Comparison of ENCODE assay signal across 19 cellular contexts in the genomic region with DNA sequence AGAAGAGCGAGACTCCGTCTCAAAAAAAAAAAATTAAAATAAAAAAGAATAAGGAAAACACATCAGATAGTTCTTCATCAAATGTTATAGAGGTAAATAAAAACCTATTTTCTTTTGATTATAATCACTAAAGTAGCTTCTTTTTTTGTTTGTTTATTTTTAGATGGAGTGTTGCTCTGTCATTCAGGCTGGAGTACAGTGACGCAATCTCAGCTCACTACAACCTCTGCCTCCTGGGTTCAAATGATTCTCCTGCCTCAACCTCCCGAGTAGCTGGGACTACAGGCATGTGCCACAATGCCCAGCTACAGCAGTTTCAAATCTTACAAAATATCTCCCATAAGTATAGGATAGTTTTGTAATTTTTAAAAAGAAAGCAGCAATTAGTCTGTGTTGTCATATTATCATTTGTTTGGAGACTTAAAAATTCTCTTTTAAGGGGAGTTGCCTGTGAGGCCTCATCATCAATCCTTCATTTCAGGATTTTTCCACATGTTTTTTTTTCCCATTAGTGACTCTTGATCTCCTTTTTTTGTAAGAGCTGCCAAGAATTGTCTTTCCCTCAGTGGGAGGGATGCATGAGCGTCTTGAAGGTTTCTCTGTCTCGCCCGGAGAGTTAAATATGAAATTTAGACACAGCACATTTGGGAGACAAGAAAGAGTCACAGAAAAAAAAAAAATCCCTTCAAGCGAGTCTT.
A peak's percentile ranks its signal among the peaks of the same experiment; 100 is the strongest.
DNase-seq lines count a peak whose midpoint lies in the region; ATAC-seq, FAIRE-seq and TF ChIP-seq lines count a peak whose summit lies in the region.
"Had no signal": no experiment of that assay in that cellular context is flagged by ENCODE, and none has a peak within 500 bp of the region (broad histone marks: within the 10 kb centered on the region; RNA-seq: fewer than 3 reads in every experiment).

No MANE protein-coding gene starts in this region.

- WGBS in HepG2 (ENCODE audit: low lambda C conversion rate) = 52% methylated on average over 8 of the region's 8 CpGs
- 68% methylated on average over 8 of the region's 8 CpGs for WGBS in right lobe of liver (ENCODE audit: insufficient coverage, low coverage, low lambda C conversion rate, missing lambda C conversion rate)
- WGBS in testis, 2 donors = 62% methylated on average over 8 of the region's 8 CpGs

- H2AFZ ChIP-seq in HepG2 (ENCODE audit: low read length) (peak overlapping the region; percentile 37), osteoblast (ENCODE audit: low read length) (peak overlapping the region; percentile 68)

- H3K9ac ChIP-seq in HepG2 (ENCODE audit: insufficient read depth, low read depth, low read length) = no peak overlapping the region
- H3K9ac ChIP-seq: KMS-11 had no signal

- H3K9me3 ChIP-seq in HepG2 (ENCODE audit: low read length) (no peaks in the 10 kb centered on the region), right lobe of liver (no peaks in the 10 kb centered on the region), osteoblast (ENCODE audit: low read depth, low read length) (no peaks in the 10 kb centered on the region), testis (no peaks in the 10 kb centered on the region)

- in situ Hi-C loops in HepG2 (cut with HindIII; ENCODE audit: extremely low pct_ligation_motif_present, low pct_unique_long_range_greater_than_20kb) = no loop called here

- CTCF ChIA-PET in HepG2 (lab: Yijun Ruan, JAX; ENCODE audit: low intra/inter-chr PET ratio, low total read pairs) = no interaction called here

- no peaks in the 10 kb centered on the region for H3K4me1 ChIP-seq in HepG2 (ENCODE audit: insufficient read depth, low read length)
- H3K4me1 ChIP-seq in right lobe of liver = no peaks in the 10 kb centered on the region
- H3K4me1 ChIP-seq in osteoblast (ENCODE audit: insufficient read depth, low read length) = peaks cover 2% of the 10 kb centered on the region
- H3K4me1 ChIP-seq in testis = no peaks in the 10 kb centered on the region

- intact Hi-C loops in HepG2 (cut with micrococcal nuclease; ENCODE audit: unreplicated experiment) = no loop called here
- intact Hi-C loops in right lobe of liver (cut with DNase I) = no loop called here
- intact Hi-C loops in testis (cut with DNase I; ENCODE audit: low total_unique reads) = no loop called here

- no peak for FAIRE-seq in HepG2 (lab: Jason Lieb, UNC)
- FAIRE-seq: colon had no signal

- no peak for TF ChIP-seq EP300 in HepG2 (IDR thresholded peaks at IDR 0.05; ENCODE audit: low read depth in 2 of 2, low read length in 2 of 2)
- TF ChIP-seq EP300 in HepG2 (CRISPR knock-in tag; IDR thresholded peaks at IDR 0.05; ENCODE audit: borderline replicate concordance) = no peak

- H3K4me3 ChIP-seq in HepG2 (replicated peaks in 1 of 3; ENCODE audit: insufficient read depth in 1 of 3, low read depth in 2 of 3, low read length in 3 of 3) (no peak overlapping the region), right lobe of liver (no peak overlapping the region), fibroblast of pulmonary artery (replicated peaks; ENCODE audit: low read depth, low read length) (no peak overlapping the region), osteoblast (ENCODE audit: insufficient read depth, low read length) (peak overlapping the region; percentile 23), testis (no peak overlapping the region)

- TF ChIP-seq CTCF in HepG2 (CRISPR knock-in tag; IDR thresholded peaks at IDR 0.05) = no peak
- no peak for TF ChIP-seq CTCF in right lobe of liver (IDR thresholded peaks at IDR 0.05)
- no peak for TF ChIP-seq CTCF in fibroblast of pulmonary artery (IDR thresholded peaks at IDR 0.05; ENCODE audit: low read length, missing control alignments)
- no peak for TF ChIP-seq CTCF in osteoblast (IDR thresholded peaks at IDR 0.05; ENCODE audit: extremely low read depth, low read depth, low read length)
- TF ChIP-seq CTCF in testis (IDR thresholded peaks at IDR 0.05) = no peak

- no peaks in the 10 kb centered on the region for H3K79me2 ChIP-seq in HepG2 (ENCODE audit: insufficient read depth, low read length)
- H3K79me2 ChIP-seq in osteoblast (ENCODE audit: insufficient read depth, low read length) = no peaks in the 10 kb centered on the region

- H3K27ac ChIP-seq in HepG2 (ENCODE audit: extremely low read length, insufficient read depth, low read length) (no peak overlapping the region), right lobe of liver (no peak overlapping the region), osteoblast (ENCODE audit: low read depth, low read length) (no peak overlapping the region), testis (no peak overlapping the region)
- H3K27ac ChIP-seq: HL-60, KMS-11 had no signal

- no peak overlapping the region for H3K4me2 ChIP-seq in HepG2 (ENCODE audit: low read depth, low read length)
- H3K4me2 ChIP-seq in osteoblast (ENCODE audit: insufficient read depth, low read length) = peak overlapping the region; percentile 54
- H3K4me2 ChIP-seq: KMS-11 had no signal

- no peak for ATAC-seq in HepG2
- ATAC-seq in right lobe of liver = no peak
- ATAC-seq in GM21515 (IDR thresholded peaks at IDR 0.05; ENCODE audit: unreplicated experiment) = no peak
- ATAC-seq: stimulated activated memory B cell treated with anti-CD40 and anti-IgM and Interleukin-4, amounts not matched to agents 10 μg/mL and 1 μg/mL and 100 μg/mL, for 72 hours; T-helper 17 cell had no signal

- no peaks in the 10 kb centered on the region for H4K20me1 ChIP-seq in HepG2 (ENCODE audit: insufficient read depth, low read length)
- no peaks in the 10 kb centered on the region for H4K20me1 ChIP-seq in osteoblast (ENCODE audit: insufficient read depth, low read length)

- TF ChIP-seq POLR2A in HepG2 (IDR thresholded peaks at IDR 0.05; ENCODE audit: insufficient read depth in 1 of 2, low read depth in 2 of 2, low read length in 2 of 2) = no peak
- TF ChIP-seq POLR2A in right lobe of liver (IDR thresholded peaks at IDR 0.05) = no peak
- TF ChIP-seq POLR2A in testis (IDR thresholded peaks at IDR 0.05) = no peak

- no peak for TF ChIP-seq RAD21 in HepG2 (CRISPR knock-in tag; IDR thresholded peaks at IDR 0.05)

- peaks cover 0 to 14% of the 10 kb centered on the region in 2 experiments; a peak in 2 of 5 replicates for H3K27me3 ChIP-seq in HepG2 (ENCODE audit: control insufficient read depth in 1 of 2, insufficient read depth in 2 of 2, low read length in 2 of 2)
- H3K27me3 ChIP-seq in right lobe of liver = no peaks in the 10 kb centered on the region
- no peaks in the 10 kb centered on the region for H3K27me3 ChIP-seq in osteoblast (ENCODE audit: insufficient read depth, low read length)
- no peaks in the 10 kb centered on the region for H3K27me3 ChIP-seq in testis

- no TSS peak for BruUV-seq in HepG2 (replicated peaks; lab: Mats Ljungman, UMichigan)

- POLR2A ChIA-PET in HepG2 (lab: Yijun Ruan, JAX) = no interaction called here

- H3K36me3 ChIP-seq in HepG2 (replicated peaks in 1 of 2; ENCODE audit: control insufficient read depth in 1 of 2, insufficient read depth in 2 of 2, low read length in 2 of 2) (no peaks in the 10 kb centered on the region), right lobe of liver (no peaks in the 10 kb centered on the region), osteoblast (ENCODE audit: insufficient read depth, low read length) (no peaks in the 10 kb centered on the region), testis (ENCODE audit: low read depth, missing control alignments) (no peaks in the 10 kb centered on the region)

- DNase-seq in HepG2 (ENCODE audit: low spot score) (no peak), right lobe of liver (no peak), fibroblast of pulmonary artery (ENCODE audit: low read depth) (peak; percentile 18), osteoblast (ENCODE audit: insufficient read length, low spot score, missing footprints) (no peak), testis (no peak), NK-92 (lab: John Stamatoyannopoulos, UW; ENCODE audit: unreplicated experiment) (no peak), HUDEP-2 (lab: John Stamatoyannopoulos, UW; ENCODE audit: unreplicated experiment in 76 of 76) (no peak)
- DNase-seq: activated CD4-positive, CD25-positive, alpha-beta regulatory T cell; CD4-positive, alpha-beta memory T cell; DMS79 treated with DMSO at 0.1 percent for 48 hours; NCI-H1105; NCI-H82; RPMI8226; T-helper 17 cell had no signal

TF ChIP-seq in HepG2, 621 proteins besides CTCF, POLR2A, EP300 and RAD21:
- peak; percentile 30; the same call in 1 of the 2 replicates for TF ChIP-seq CEBPB (IDR thresholded peaks at IDR 0.05; ENCODE audit: borderline replicate concordance, low read depth, low read length)
- no peak for TF ChIP-seq ZNF501 (CRISPR knock-in tag; IDR thresholded peaks at IDR 0.05)
- TF ChIP-seq ZNF3 (CRISPR knock-in tag; IDR thresholded peaks at IDR 0.05) = no peak
- TF ChIP-seq, protein P1, sequence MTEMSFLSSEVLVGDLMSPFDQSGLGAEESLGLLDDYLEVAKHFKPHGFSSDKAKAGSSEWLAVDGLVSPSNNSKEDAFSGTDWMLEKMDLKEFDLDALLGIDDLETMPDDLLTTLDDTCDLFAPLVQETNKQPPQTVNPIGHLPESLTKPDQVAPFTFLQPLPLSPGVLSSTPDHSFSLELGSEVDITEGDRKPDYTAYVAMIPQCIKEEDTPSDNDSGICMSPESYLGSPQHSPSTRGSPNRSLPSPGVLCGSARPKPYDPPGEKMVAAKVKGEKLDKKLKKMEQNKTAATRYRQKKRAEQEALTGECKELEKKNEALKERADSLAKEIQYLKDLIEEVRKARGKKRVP (CRISPR knock-in tag; IDR thresholded peaks at IDR 0.05) = no peak
- TF ChIP-seq ZSCAN31 (CRISPR knock-in tag; IDR thresholded peaks at IDR 0.05; ENCODE audit: low read depth) = no peak
- TF ChIP-seq, protein P2, sequence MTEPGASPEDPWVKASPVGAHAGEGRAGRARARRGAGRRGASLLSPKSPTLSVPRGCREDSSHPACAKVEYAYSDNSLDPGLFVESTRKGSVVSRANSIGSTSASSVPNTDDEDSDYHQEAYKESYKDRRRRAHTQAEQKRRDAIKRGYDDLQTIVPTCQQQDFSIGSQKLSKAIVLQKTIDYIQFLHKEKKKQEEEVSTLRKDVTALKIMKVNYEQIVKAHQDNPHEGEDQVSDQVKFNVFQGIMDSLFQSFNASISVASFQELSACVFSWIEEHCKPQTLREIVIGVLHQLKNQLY (CRISPR knock-in tag; IDR thresholded peaks at IDR 0.05) = no peak
- TF ChIP-seq STAT5B (CRISPR knock-in tag; IDR thresholded peaks at IDR 0.05) = no peak
- no peak for TF ChIP-seq CSRNP1 (CRISPR knock-in tag; IDR thresholded peaks at IDR 0.05)
TF ChIP-seq in HepG2: peak in this region for 1.
